ENCODE assay signal across 15 cellular contexts in genomic region chr5:14996997-14997396, GRCh38.
DNase-seq lines count a peak whose midpoint lies in the region; ATAC-seq and TF ChIP-seq lines count a peak whose summit lies in the region.
"Had no signal": no experiment of that assay in that cellular context is flagged by ENCODE, and none has a peak within 500 bp of the region (broad histone marks: within the 10 kb centered on the region; RNA-seq: fewer than 3 reads in every experiment).

No MANE protein-coding gene starts in this region.

- no peaks in the 10 kb centered on the region for H3K27me3 ChIP-seq in left lung

- no peak for TF ChIP-seq CTCF in left lung (IDR thresholded peaks at IDR 0.05)
- no peak for TF ChIP-seq CTCF in RWPE1 (conservative IDR thresholded peaks at IDR 0.05; ENCODE audit: low read depth)

- POLR2A ChIA-PET in RWPE1 (lab: Yijun Ruan, JAX; ENCODE audit: low non-redundant PET) = no interaction called here

- CTCF ChIA-PET in RWPE1 (lab: Yijun Ruan, JAX) = no interaction called here

- no peaks in the 10 kb centered on the region for H3K4me1 ChIP-seq in left lung

- intact Hi-C loops in left lung (cut with DNase I) = no loop called here

- no peaks in the 10 kb centered on the region for H3K36me3 ChIP-seq in left lung

- no peak overlapping the region for H3K27ac ChIP-seq in left lung
- H3K27ac ChIP-seq in RWPE1 = no peak overlapping the region
- H3K27ac ChIP-seq: epithelial cell of prostate had no signal

- DNase-seq in left lung = no peak
- DNase-seq in HK-2 (ENCODE audit: unreplicated experiment) = no peak
- DNase-seq in NCI-H774 (lab: John Stamatoyannopoulos, UW) = no peak
- DNase-seq in RWPE1 (ENCODE audit: low spot score) = no peak
- no peak for DNase-seq in anterior cingulate cortex (lab: John Stamatoyannopoulos, UW)
- DNase-seq: activated CD4-positive, alpha-beta T cell treated with anti-CD3 and anti-CD28 coated beads, Interleukin-2, amount 50 U/mL, for 48 hours; aorta; DMS153; NCI-H1436; nephron progenitor cell; SHP77 treated with DMSO at 0.1 percent for 48 hours had no signal

- no peak overlapping the region for H3K4me3 ChIP-seq in left lung

- no peaks in the 10 kb centered on the region for H3K9me3 ChIP-seq in left lung

- ATAC-seq in GM18907 (IDR thresholded peaks at IDR 0.05; ENCODE audit: unreplicated experiment) = peak; percentile 80
- peak; percentile 82 for ATAC-seq in GM21723 (IDR thresholded peaks at IDR 0.05; ENCODE audit: unreplicated experiment)
- peak; percentile 80 for ATAC-seq in HG03280 (IDR thresholded peaks at IDR 0.05; ENCODE audit: unreplicated experiment)
- peak; percentile 37 for ATAC-seq in left lung
